Comparison of ENCODE assay signal across 9 cellular contexts in genomic region chr19:7924651-7925170, GRCh38. TPM values are rescaled to one million over a fixed set of nuclear protein-coding genes. Genes with fewer than 3 reads are reported as not detected.
A peak's percentile ranks its signal among the peaks of the same experiment; 100 is the strongest.
DNase-seq lines count a peak whose midpoint lies in the region; ATAC-seq and TF ChIP-seq lines count a peak whose summit lies in the region.
"Had no signal": no experiment of that assay in that cellular context is flagged by ENCODE, and none has a peak within 500 bp of the region (broad histone marks: within the 10 kb centered on the region; RNA-seq: fewer than 3 reads in every experiment).

No MANE protein-coding gene starts in this region.

- H3K79me2 ChIP-seq in hepatocyte: no peaks in the 10 kb centered on the region

- H4K20me1 ChIP-seq in hepatocyte (ENCODE audit: insufficient read depth, poor library complexity, severe bottlenecking): no peaks in the 10 kb centered on the region

- H3K4me3 ChIP-seq in RWPE2 (ENCODE audit: severe bottlenecking): peak overlapping the region; percentile 31
- no peak overlapping the region for H3K4me3 ChIP-seq in hepatocyte
- H3K4me3 ChIP-seq in retinal pigment epithelial cell (ENCODE audit: low read length): peak overlapping the region; percentile 12

- H3K4me2 ChIP-seq in hepatocyte: peak overlapping the region; percentile 98

- H3K4me1 ChIP-seq in RWPE2 (ENCODE audit: insufficient read depth, poor library complexity, severe bottlenecking): peaks cover 12% of the 10 kb centered on the region
- peaks cover 34% of the 10 kb centered on the region for H3K4me1 ChIP-seq in hepatocyte (ENCODE audit: insufficient read depth)

- TSS peak; percentile 37 for BruUV-seq in Calu3 (replicated peaks; lab: Mats Ljungman, UMichigan)

- 78% methylated on average over 15 of the region's 34 CpGs for WGBS in hepatocyte (ENCODE audit: low lambda C conversion rate, missing lambda C conversion rate)

- H3K4me1 Mint-ChIP-seq in Calu3 (ENCODE audit: low read depth, unreplicated experiment): peaks cover 11% of the 10 kb centered on the region

- H3K27me3 Mint-ChIP-seq in Calu3 (ENCODE audit: unreplicated experiment): no peaks in the 10 kb centered on the region

- H3K4me3 Mint-ChIP-seq in Calu3 (ENCODE audit: low read depth, unreplicated experiment): peak overlapping the region; percentile 66

- H3K27me3 ChIP-seq in RWPE2 (ENCODE audit: insufficient read depth, poor library complexity, severe bottlenecking): no peaks in the 10 kb centered on the region
- no peaks in the 10 kb centered on the region for H3K27me3 ChIP-seq in hepatocyte

- intact Hi-C loops in Calu3 (cut with micrococcal nuclease; ENCODE audit: unreplicated experiment): no loop called here

- H3K36me3 Mint-ChIP-seq in Calu3 (ENCODE audit: insufficient read depth, unreplicated experiment): peaks cover 50% of the 10 kb centered on the region

- no peak overlapping the region for H3K27ac ChIP-seq in RWPE2 (ENCODE audit: poor library complexity, severe bottlenecking)
- no peak overlapping the region for H3K27ac ChIP-seq in hepatocyte

- H3K9me2 ChIP-seq in hepatocyte (replicated peaks; ENCODE audit: insufficient read depth): no peaks in the 10 kb centered on the region

- TF ChIP-seq CTCF in Calu3 (IDR thresholded peaks at IDR 0.05; ENCODE audit: unreplicated experiment) (no peak), RWPE2 (IDR thresholded peaks at IDR 0.05; ENCODE audit: poor library complexity, severe bottlenecking) (no peak), hepatocyte (IDR thresholded peaks at IDR 0.05; ENCODE audit: poor library complexity) (no peak), retinal pigment epithelial cell (conservative IDR thresholded peaks at IDR 0.05; ENCODE audit: low read depth, low read length) (no peak)

- no peak for DNase-seq in Calu3
- no peak for DNase-seq in RWPE2 (ENCODE audit: low spot score)
- no peak for DNase-seq in hepatocyte (ENCODE audit: low spot score)
- no peak for DNase-seq in retinal pigment epithelial cell (ENCODE audit: low read depth)
- DNase-seq in AML-193 (lab: John Stamatoyannopoulos, UW): no peak
- DNase-seq in activated gamma-delta T cell (lab: John Stamatoyannopoulos, UW): no peak
- no peak for DNase-seq in stimulated activated CD4-positive, alpha-beta T cell treated with anti-CD3 and anti-CD28 coated beads, Interleukin-2, amount 100 ng/mL, for 24 hours
- DNase-seq: NK-92 treated with Interleukin-12 subunit alpha and Interleukin-12 subunit beta, amount 100 ng/mL, for 24 hours had no signal

- peak overlapping the region; percentile 61 for H3K27ac Mint-ChIP-seq in Calu3 (ENCODE audit: unreplicated experiment)

- ATAC-seq in RWPE2 (ENCODE audit: low read depth) (no peak), GM18505 (IDR thresholded peaks at IDR 0.05; ENCODE audit: unreplicated experiment) (no peak)

- CTCF ChIA-PET in Calu3 (lab: Charles Lee): interaction anchor here (0.7 kb wide), 1 partner anchor 590 kb away, joined by 4 read pairs; no protein-coding TSS in a partner anchor

- H3K9me3 Mint-ChIP-seq in Calu3 (ENCODE audit: low read depth, unreplicated experiment): no peaks in the 10 kb centered on the region

- TF ChIP-seq POLR2A in GM18505 (IDR thresholded peaks at IDR 0.05; ENCODE audit: borderline replicate concordance, extremely low read depth, insufficient read depth, insufficient read length): no peak

- no peak overlapping the region for H2AFZ ChIP-seq in hepatocyte

- H3K9me3 ChIP-seq in RWPE2 (ENCODE audit: severe bottlenecking): no peaks in the 10 kb centered on the region
- no peaks in the 10 kb centered on the region for H3K9me3 ChIP-seq in hepatocyte (ENCODE audit: low read depth)

- H3K36me3 ChIP-seq in RWPE2 (ENCODE audit: low read depth) (peaks cover under 1% of the 10 kb centered on the region; the same call in 1 of the 2 replicates), hepatocyte (replicated peaks; ENCODE audit: insufficient read depth, low read depth) (no peaks in the 10 kb centered on the region)

RNA-seq across cellular contexts. Expression of gene CTXN1, which starts 1.2 kb away (rescaled TPM):
- total RNA-seq in Calu3 (2022) (12.0 and 12.2 TPM in 2 replicates), hepatocyte (4.3 and 5.2 TPM in 2 replicates)
- 13.5 and 14.5 TPM in 2 replicates for polyA plus RNA-seq in hepatocyte

RNA-seq across cellular contexts. Expression of gene SNAPC2, which starts 4.6 kb away (rescaled TPM):
- total RNA-seq in Calu3 (2022) (12.1 and 16.4 TPM in 2 replicates), hepatocyte (6.5 and 11.8 TPM in 2 replicates)
- polyA plus RNA-seq in hepatocyte: 17.5 and 21.0 TPM in 2 replicates

RNA-seq across cellular contexts. Expression of gene TGFBR3L, which starts 10.1 kb away (rescaled TPM):
- total RNA-seq in Calu3 (2022): 0.94 and 1.6 TPM in 2 replicates
- total RNA-seq in hepatocyte: 0.52 TPM in 1 of 2 replicates, not detected in the other
- 3.3 and 8.5 TPM in 2 replicates for polyA plus RNA-seq in hepatocyte

RNA-seq across cellular contexts. Expression of gene TIMM44, which starts 18.8 kb away (rescaled TPM):
- 55.0 and 57.8 TPM in 2 replicates for total RNA-seq in Calu3 (2022)
- total RNA-seq in hepatocyte: 52.0 and 61.7 TPM in 2 replicates
- 40.7 and 54.9 TPM in 2 replicates for polyA plus RNA-seq in hepatocyte

RNA-seq across cellular contexts. Expression of gene MAP2K7, which starts 21.0 kb away (rescaled TPM):
- 27.0 and 28.0 TPM in 2 replicates for total RNA-seq in Calu3 (2022)
- total RNA-seq in hepatocyte: 13.6 and 13.8 TPM in 2 replicates
- 11.8 and 12.8 TPM in 2 replicates for polyA plus RNA-seq in hepatocyte
